ENCODE assay signal across 12 cellular contexts in genomic region chr5:73369283-73369682, GRCh38.
"Had no signal": no experiment of that assay in that cellular context is flagged by ENCODE, and none has a peak within 500 bp of the region (broad histone marks: within the 10 kb centered on the region; RNA-seq: fewer than 3 reads in every experiment).

No MANE protein-coding gene starts in this region.

- H3K9me3 ChIP-seq: breast epithelium, neutrophil, tibial artery had no signal

- H3K4me1 ChIP-seq: breast epithelium, tibial artery had no signal

- FAIRE-seq: small intestine, TTC549 had no signal

- H3K36me3 ChIP-seq: breast epithelium, neutrophil, tibial artery had no signal

- DNase-seq: activated effector memory CD4-positive, alpha-beta T cell treated with Interleukin-2 at 50 U/mL for 16 hours; amniotic stem cell; endodermal cell; foreskin melanocyte; naive thymus-derived CD4-positive, alpha-beta T cell; posterior cingulate gyrus; small intestine; T-helper 17 cell; tibial artery had no signal

- H3K27me3 ChIP-seq: breast epithelium had no signal

- H3K4me3 ChIP-seq: breast epithelium, tibial artery had no signal

- H3K27ac ChIP-seq: breast epithelium, neutrophil, tibial artery had no signal
